Comparison of ENCODE assay signal across 8 cellular contexts in genomic region chr18:79950440-79951341, GRCh38. TPM values are rescaled to one million over a fixed set of nuclear protein-coding genes. Genes with fewer than 3 reads are reported as not detected.
DNase-seq lines count a peak whose midpoint lies in the region; ATAC-seq and TF ChIP-seq lines count a peak whose summit lies in the region.

No MANE protein-coding gene starts in this region.

- no peaks in the 10 kb centered on the region for H3K9me3 Mint-ChIP-seq in activated CD4-positive, alpha-beta T cell treated with anti-CD3 and anti-CD28 coated beads, Interleukin-2, amount 10 ng/mL, durations not matched to agents 7 days and 5 days
- no peaks in the 10 kb centered on the region for H3K9me3 Mint-ChIP-seq in natural killer cell

- peaks cover 8% of the 10 kb centered on the region for H3K27me3 Mint-ChIP-seq in activated CD4-positive, alpha-beta T cell treated with anti-CD3 and anti-CD28 coated beads, Interleukin-2, amount 10 ng/mL, durations not matched to agents 7 days and 5 days
- no peaks in the 10 kb centered on the region for H3K27me3 Mint-ChIP-seq in natural killer cell (ENCODE audit: low read depth in 2 of 2)

- CTCF ChIA-PET in activated CD4-positive, alpha-beta T cell treated with anti-CD3 and anti-CD28 coated beads, Interleukin-2, amount 10 ng/mL, durations not matched to agents 7 days and 5 days (lab: Charles Lee) = interaction anchor here (1.1 to 3.2 kb wide), 2 partner anchors 9 to 12 kb away, joined by 3 to 13 read pairs; no protein-coding TSS in a partner anchor

- H3K36me3 Mint-ChIP-seq in activated CD4-positive, alpha-beta T cell treated with anti-CD3 and anti-CD28 coated beads, Interleukin-2, amount 10 ng/mL, durations not matched to agents 7 days and 5 days (ENCODE audit: low read depth) = peaks cover 12% of the 10 kb centered on the region
- no peaks in the 10 kb centered on the region for H3K36me3 Mint-ChIP-seq in natural killer cell

- no peak for TF ChIP-seq CTCF in natural killer cell (IDR thresholded peaks at IDR 0.05)

- DNase-seq in activated CD4-positive, alpha-beta T cell treated with anti-CD3 and anti-CD28 coated beads, Interleukin-2, amount 10 ng/mL, durations not matched to agents 7 days and 5 days = peak; percentile 26
- DNase-seq in activated CD4-positive, alpha-beta T cell treated with anti-CD3 and anti-CD28 coated beads, Interleukin-2, amount 50 U/mL, for 1 hour = no peak
- DNase-seq in UCSD-AML1 (lab: John Stamatoyannopoulos, UW; ENCODE audit: unreplicated experiment) (peak; percentile 29), fibroblast of gingiva (ENCODE audit: low read depth) (peak; percentile 22), natural killer cell (peak; percentile 40), SHP77 (lab: John Stamatoyannopoulos, UW) (no peak)

- intact Hi-C loops in natural killer cell (cut with micrococcal nuclease) = loop anchor here (1.0 to 5.0 kb wide), 3 partner anchors 13 to 82 kb away; partner anchors contain the start of genes RBFA and TXNL4A

- ATAC-seq in HG03175 (IDR thresholded peaks at IDR 0.05; ENCODE audit: unreplicated experiment) (peak; percentile 30), natural killer cell (peak; percentile 41 to 54 (median 42)), HG02981 (IDR thresholded peaks at IDR 0.05; ENCODE audit: unreplicated experiment) (no peak)

- H3K27ac Mint-ChIP-seq in activated CD4-positive, alpha-beta T cell treated with anti-CD3 and anti-CD28 coated beads, Interleukin-2, amount 10 ng/mL, durations not matched to agents 7 days and 5 days = peak overlapping the region; percentile 84
- H3K27ac Mint-ChIP-seq in natural killer cell = peak overlapping the region; percentile 76 to 79

- H3K4me1 Mint-ChIP-seq in activated CD4-positive, alpha-beta T cell treated with anti-CD3 and anti-CD28 coated beads, Interleukin-2, amount 10 ng/mL, durations not matched to agents 7 days and 5 days = peaks cover 32% of the 10 kb centered on the region
- peaks cover 21 to 30% of the 10 kb centered on the region in 2 donors for H3K4me1 Mint-ChIP-seq in natural killer cell

- POLR2A ChIA-PET in activated CD4-positive, alpha-beta T cell treated with anti-CD3 and anti-CD28 coated beads, Interleukin-2, amount 10 ng/mL, durations not matched to agents 7 days and 5 days (lab: Charles Lee) = no interaction called here

- peak overlapping the region; percentile 83 for H3K4me3 Mint-ChIP-seq in activated CD4-positive, alpha-beta T cell treated with anti-CD3 and anti-CD28 coated beads, Interleukin-2, amount 10 ng/mL, durations not matched to agents 7 days and 5 days
- peak overlapping the region; percentile 90 for H3K4me3 Mint-ChIP-seq in natural killer cell

RNA-seq across cellular contexts. Expression of gene SLC66A2, which starts 0.8 kb away (rescaled TPM):
- 10 to 100 TPM; 28.3 to 34.6 TPM for total RNA-seq in activated CD4-positive, alpha-beta T cell treated with anti-CD3 and anti-CD28 coated beads, Interleukin-2, amount 10 ng/mL, durations not matched to agents 7 days and 5 days
- 10 to 100 TPM; 51.2 to 62.4 (median 54.1) TPM for total RNA-seq in natural killer cell

RNA-seq across cellular contexts. Expression of gene HSBP1L1, which starts 13.8 kb away (rescaled TPM):
- total RNA-seq in activated CD4-positive, alpha-beta T cell treated with anti-CD3 and anti-CD28 coated beads, Interleukin-2, amount 10 ng/mL, durations not matched to agents 7 days and 5 days = 10 to 100 TPM in 1 of 2 experiments, 1 to 10 TPM in 1; 7.2 to 11.5 TPM
- 10 to 100 TPM; 11.7 to 16.1 (median 13.8) TPM for total RNA-seq in natural killer cell

RNA-seq across cellular contexts. Expression of gene TXNL4A, which starts 37.7 kb away (rescaled TPM):
- 100 to 1,000 TPM; 131 TPM for total RNA-seq in activated CD4-positive, alpha-beta T cell treated with anti-CD3 and anti-CD28 coated beads, Interleukin-2, amount 10 ng/mL, durations not matched to agents 7 days and 5 days
- total RNA-seq in natural killer cell = 10 to 100 TPM; 63.2 to 69.1 (median 66.4) TPM

Comparison
In these comparisons a context has a peak if more than half of its experiments do, and no peak if none do; other contexts are left out.
1. DNase-seq: peak in activated CD4-positive, alpha-beta T cell treated with anti-CD3 and anti-CD28 coated beads, Interleukin-2, amount 10 ng/mL, durations not matched to agents 7 days and 5 days (single experiment), UCSD-AML1 (single experiment), fibroblast of gingiva (single experiment) and natural killer cell (single experiment); none in activated CD4-positive, alpha-beta T cell treated with anti-CD3 and anti-CD28 coated beads, Interleukin-2, amount 50 U/mL, for 1 hour (single experiment) and SHP77 (0 of 2).